12 cellular contexts compared by ENCODE assay signal in genomic region chr5:140181002-140181483, GRCh38. TPM values are rescaled to one million over a fixed set of nuclear protein-coding genes. Genes with fewer than 3 reads are reported as not detected.
DNase-seq lines count a peak whose midpoint lies in the region; ATAC-seq and TF ChIP-seq lines count a peak whose summit lies in the region.
"Had no signal": no experiment of that assay in that cellular context is flagged by ENCODE, and none has a peak within 500 bp of the region (broad histone marks: within the 10 kb centered on the region; RNA-seq: fewer than 3 reads in every experiment).

No MANE protein-coding gene starts in this region.

- H3K36me3 ChIP-seq in colonic mucosa = no peaks in the 10 kb centered on the region
- no peaks in the 10 kb centered on the region for H3K36me3 ChIP-seq in sigmoid colon

- peak overlapping the region in 1 of 2 donors; percentile 62 for H3K9ac ChIP-seq in colonic mucosa (ENCODE audit: low read depth in 2 of 2, low read length in 2 of 2)

- ATAC-seq in GM18909 (IDR thresholded peaks at IDR 0.05; ENCODE audit: poor library complexity, unreplicated experiment) = peak; percentile 83
- peak; percentile 55 for ATAC-seq in HG02642 (IDR thresholded peaks at IDR 0.05; ENCODE audit: poor library complexity, unreplicated experiment)
- no peak for ATAC-seq in HG02870 (IDR thresholded peaks at IDR 0.05; ENCODE audit: unreplicated experiment)
- no peak for ATAC-seq in GM21447 (IDR thresholded peaks at IDR 0.05; ENCODE audit: unreplicated experiment)
- ATAC-seq: stimulated activated memory B cell treated with anti-CD40 and anti-IgM and Interleukin-4, amounts not matched to agents 10 μg/mL and 1 μg/mL and 100 μg/mL, for 72 hours had no signal

- no peak for TF ChIP-seq POLR2A in sigmoid colon (IDR thresholded peaks at IDR 0.05)

- no peak for TF ChIP-seq EP300 in sigmoid colon (IDR thresholded peaks at IDR 0.05)

- 6 to 44% methylated on average over 5 of the region's 5 CpGs for WGBS in sigmoid colon, 2 donors

- peak overlapping the region; percentile 76 for H3K27ac ChIP-seq in colonic mucosa
- peak overlapping the region in 3 of 4 donors; percentile 8 to 55 (median 14) for H3K27ac ChIP-seq in sigmoid colon

- intact Hi-C loops in colonic mucosa (cut with DNase I) (no loop called here), sigmoid colon (cut with DNase I) (no loop called here)

- H3K27me3 ChIP-seq in colonic mucosa (no peaks in the 10 kb centered on the region), sigmoid colon (no peaks in the 10 kb centered on the region)

- H3K4me1 ChIP-seq in colonic mucosa (peaks cover 16% of the 10 kb centered on the region), sigmoid colon (peaks cover 0 to 47% (median 42%) of the 10 kb centered on the region in 4 donors)

- DNase-seq in colonic mucosa (peak; percentile 67), sigmoid colon (no peak), cerebellar nuclear complex (lab: John Stamatoyannopoulos, UW) (no peak)
- DNase-seq: activated CD8-positive, alpha-beta memory T cell treated with anti-CD3 and anti-CD28 coated beads for 24 hours; central memory CD4-positive, alpha-beta T cell; GDM1; H9 had no signal

- H3K9me3 ChIP-seq in colonic mucosa (no peaks in the 10 kb centered on the region), sigmoid colon (no peaks in the 10 kb centered on the region)

- H3K4me3 ChIP-seq in colonic mucosa (no peak overlapping the region), sigmoid colon (no peak overlapping the region)

- no peak for TF ChIP-seq CTCF in colonic mucosa (IDR thresholded peaks at IDR 0.05)
- no peak for TF ChIP-seq CTCF in sigmoid colon (IDR thresholded peaks at IDR 0.05)

RNA-seq across cellular contexts. Expression of gene CYSTM1, which starts 6.1 kb away (rescaled TPM):
- total RNA-seq in colonic mucosa = 100 to 1,000 TPM; 205 TPM
- total RNA-seq in sigmoid colon = 10 to 100 TPM; 23.8 to 51.7 (median 36.2) TPM
- 100 to 1,000 TPM; 207 to 597 (median 398) TPM for polyA plus RNA-seq in sigmoid colon

RNA-seq across cellular contexts. Expression of gene IGIP, which starts 55.3 kb away (rescaled TPM):
- 1 to 10 TPM; 7.8 to 9.5 TPM for total RNA-seq in colonic mucosa
- total RNA-seq in sigmoid colon = 10 to 100 TPM; 24.7 to 35.2 (median 30.0) TPM
- 1 to 10 TPM; 3.5 to 6.0 (median 3.9) TPM for polyA plus RNA-seq in sigmoid colon

Comparison
In these comparisons a context has a peak if more than half of its experiments do, and no peak if none do; other contexts are left out.
1. ATAC-seq: peak in GM18909 (single experiment) and HG02642 (single experiment); none in HG02870 (single experiment) and GM21447 (single experiment).